ENCODE assay signal across 19 cellular contexts in genomic region chr16:87333101-87333500, GRCh38. TPM values are rescaled to one million over a fixed set of nuclear protein-coding genes. Genes with fewer than 3 reads are reported as not detected.
DNase-seq lines count a peak whose midpoint lies in the region; ATAC-seq and TF ChIP-seq lines count a peak whose summit lies in the region.
"Had no signal": no experiment of that assay in that cellular context is flagged by ENCODE, and none has a peak within 500 bp of the region (broad histone marks: within the 10 kb centered on the region; RNA-seq: fewer than 3 reads in every experiment).

No MANE protein-coding gene starts in this region.

- H3K4me3 ChIP-seq in heart right ventricle, result no peak overlapping the region
- H3K4me3 ChIP-seq in testis, result no peak overlapping the region
- H3K4me3 ChIP-seq: HAP-1 had no signal

- DNase-seq in Right ventricle myocardium superior (peak; percentile 24), heart right ventricle (no peak), head of caudate nucleus (peak; percentile 57 to 89 (median 77)), occipital lobe (lab: John Stamatoyannopoulos, UW) (peak; percentile 24), testis (peak; percentile 63), SIG-M5 (lab: John Stamatoyannopoulos, UW) (no peak), islet precursor cell (no peak)
- DNase-seq: activated CD4-positive, alpha-beta T cell treated with anti-CD3 and anti-CD28 coated beads for 36 hours; activated naive CD4-positive, alpha-beta T cell treated with anti-CD3 and anti-CD28 coated beads for 36 hours; activated T-cell treated with anti-CD3 and anti-CD28 coated beads, Interleukin-2, amount 50 U/mL, for 72 hours; COR-L47; left colon; NCI-H1092 treated with DMSO at 0.1 percent for 48 hours; NCI-H1930; stimulated activated CD4-positive, alpha-beta T cell treated with anti-CD3 and anti-CD28 coated beads, Interleukin-2, amount 100 ng/mL, for 24 hours; T-helper 2 cell had no signal

- no peaks in the 10 kb centered on the region for H3K27me3 ChIP-seq in heart right ventricle
- H3K27me3 ChIP-seq in testis, result no peaks in the 10 kb centered on the region

- H3K4me1 ChIP-seq in heart right ventricle (peaks cover 0 to 14% (median 0%) of the 10 kb centered on the region in 9 donors), testis (peaks cover 4% of the 10 kb centered on the region)
- H3K4me1 ChIP-seq: HAP-1 had no signal

- no peak for ATAC-seq in Right ventricle myocardium superior (ENCODE audit: poor library complexity)
- ATAC-seq in heart right ventricle, result no peak
- ATAC-seq in GM18873 (IDR thresholded peaks at IDR 0.05; ENCODE audit: low FRiP score, unreplicated experiment), result no peak
- ATAC-seq: activated CD4-positive, alpha-beta T cell treated with anti-CD3 and anti-CD28 coated beads for 36 hours; activated T-cell treated with anti-CD3 and anti-CD28 coated beads, Interleukin-2, amount 50 U/mL, for 72 hours; left colon; SK-N-SH treated with all-trans-retinoic acid at 6 μM for 48 hours had no signal

- intact Hi-C loops in Right ventricle myocardium superior (cut with DNase I) (no loop called here), heart right ventricle (cut with DNase I) (no loop called here), head of caudate nucleus (cut with DNase I) (no loop called here), testis (cut with DNase I; ENCODE audit: low total_unique reads) (no loop called here)

- WGBS in heart right ventricle, 2 donors, result 93% methylated on average over 15 of the region's 15 CpGs
- 65 to 76% methylated on average over 10 to 15 of the region's 15 CpGs for WGBS in testis, 2 donors

- TF ChIP-seq CTCF in heart right ventricle (IDR thresholded peaks at IDR 0.05) (no peak), testis (IDR thresholded peaks at IDR 0.05) (no peak)

- no peak overlapping the region for H3K27ac ChIP-seq in heart right ventricle
- no peak overlapping the region for H3K27ac ChIP-seq in testis

- H3K36me3 ChIP-seq in heart right ventricle, result peaks cover 0 to 90% (median 49%) of the 10 kb centered on the region in 9 donors
- no peaks in the 10 kb centered on the region for H3K36me3 ChIP-seq in testis (ENCODE audit: low read depth, missing control alignments)

- H3K9me3 ChIP-seq in heart right ventricle (no peaks in the 10 kb centered on the region), testis (no peaks in the 10 kb centered on the region)
- H3K9me3 ChIP-seq: HAP-1 had no signal

- no peak for TF ChIP-seq POLR2A in testis (IDR thresholded peaks at IDR 0.05)

RNA-seq across cellular contexts. Expression of gene C16orf95, which starts 15.9 kb away (rescaled TPM):
- total RNA-seq in Right ventricle myocardium superior (2.1 TPM), heart right ventricle (1 to 10 TPM; 2.8 to 5.1 (median 3.8) TPM), occipital lobe (3.1 TPM), testis (10 to 100 TPM; 53.1 to 71.9 TPM)
- polyA plus RNA-seq in heart right ventricle (1 to 10 TPM; 1.7 to 3.2 TPM), testis (ENCODE audit: insufficient read depth, low read depth, low replicate concordance) (203 TPM)

RNA-seq across cellular contexts. Expression of gene FBXO31, which starts 50.5 kb away (rescaled TPM):
- total RNA-seq in Right ventricle myocardium superior (78.9 TPM), heart right ventricle (10 to 100 TPM; 58.3 to 94.3 (median 74.0) TPM), occipital lobe (25.6 TPM), testis (100 to 1,000 TPM; 115 to 215 TPM)
- polyA plus RNA-seq in heart right ventricle (10 to 100 TPM; 15.1 to 21.4 TPM), testis (ENCODE audit: insufficient read depth, low read depth, low replicate concordance) (73.9 TPM)

RNA-seq across cellular contexts. Expression of gene MAP1LC3B, which starts 59.0 kb away (rescaled TPM):
- total RNA-seq in Right ventricle myocardium superior, result 118 TPM
- 100 to 1,000 TPM; 109 to 141 (median 125) TPM for total RNA-seq in heart right ventricle
- 100 to 1,000 TPM in 1 of 2 donors, 10 to 100 TPM in 1; 47.0 to 161 TPM for polyA plus RNA-seq in heart right ventricle
- 18.2 TPM for total RNA-seq in occipital lobe
- total RNA-seq in testis, result 10 to 100 TPM; 69.1 to 73.1 TPM
- 114 TPM for polyA plus RNA-seq in testis (ENCODE audit: insufficient read depth, low read depth, low replicate concordance)

Comparison
In these comparisons a context has a peak if more than half of its experiments do, and no peak if none do; other contexts are left out.
1. DNase-seq: peak in Right ventricle myocardium superior (single experiment), head of caudate nucleus (42 of 42), occipital lobe (single experiment) and testis (single experiment); none in heart right ventricle (0 of 2), SIG-M5 (single experiment) and islet precursor cell (single experiment).
2. RNA of gene C16orf95, which starts 15.9 kb away (total RNA-seq): 53.1 to 71.9 TPM in testis; 2.8 to 5.1 TPM in heart right ventricle, 3.1 TPM in occipital lobe (single experiment) and 2.1 TPM in Right ventricle myocardium superior (single experiment); every median in the first group is over 4 times any median in the second.